23 cellular contexts compared by ENCODE assay signal in the genomic region with DNA sequence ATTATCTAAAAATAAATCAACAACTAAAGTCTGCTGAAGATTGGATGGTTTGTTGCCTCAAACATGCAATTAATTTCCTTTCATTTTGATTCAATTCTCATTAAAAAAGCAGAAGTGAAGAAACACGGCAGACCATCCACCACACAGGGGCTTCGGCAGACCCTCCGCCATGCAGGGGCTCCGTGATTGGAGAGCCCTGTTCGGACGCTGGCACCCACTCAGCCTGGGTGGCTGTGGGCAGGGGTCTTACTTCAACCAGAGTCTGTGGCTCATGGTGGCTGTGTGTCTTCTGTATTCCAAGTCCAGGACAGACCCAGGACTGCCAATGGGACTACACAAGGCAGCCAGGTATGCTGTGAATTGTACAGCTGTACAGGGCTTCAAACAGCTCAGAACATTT.
"Had no signal": no experiment of that assay in that cellular context is flagged by ENCODE, and none has a peak within 500 bp of the region (broad histone marks: within the 10 kb centered on the region; RNA-seq: fewer than 3 reads in every experiment).

No MANE protein-coding gene starts in this region.

- ATAC-seq: esophagus mucosa; left colon; lower lobe of right lung; mucosa of descending colon; naive thymus-derived CD4-positive, alpha-beta T cell; right cardiac atrium; stimulated activated memory B cell treated with anti-CD40 and anti-IgM and Interleukin-4, amounts not matched to agents 10 μg/mL and 1 μg/mL and 100 μg/mL, for 72 hours; stimulated activated naive CD8-positive, alpha-beta T cell treated with anti-CD3 and anti-CD28 coated beads, Interleukin-15, Interleukin-2, amounts not matched to agents 100 U/mL and 50 U/mL, for 24 hours had no signal

- H3K4me1 ChIP-seq: heart left ventricle, left ventricle myocardium inferior, prostate gland, testis had no signal

- H3K27ac ChIP-seq: epithelial cell of prostate, gastroesophageal sphincter, heart left ventricle, hepatocyte, left ventricle myocardium inferior, lower lobe of right lung, neural progenitor cell, prostate gland, testis, tibial artery had no signal

- H3K9me3 ChIP-seq: gastroesophageal sphincter, left ventricle myocardium inferior, lower lobe of right lung, mucosa of descending colon, prostate gland, sigmoid colon, testis, tibial artery had no signal

- H3K36me3 ChIP-seq: gastroesophageal sphincter, heart left ventricle, left ventricle myocardium inferior, lower lobe of right lung, neural progenitor cell, prostate gland, sigmoid colon, tibial artery had no signal

- H3K4me3 ChIP-seq: gastroesophageal sphincter, heart left ventricle, hepatocyte, left ventricle myocardium inferior, lower lobe of right lung, mucosa of descending colon, neural progenitor cell, prostate gland, sigmoid colon, testis, tibial artery had no signal

- H3K27me3 ChIP-seq: hepatocyte, neural progenitor cell, sigmoid colon, testis had no signal

- H3K9ac ChIP-seq: neural progenitor cell had no signal

- DNase-seq: cortex of kidney; effector CD4-positive, alpha-beta T cell; left colon; left ventricle myocardium inferior; lower lobe of right lung; mucosa of descending colon; naive thymus-derived CD4-positive, alpha-beta T cell; right cardiac atrium; sigmoid colon; stimulated activated CD4-positive, alpha-beta T cell treated with anti-CD3 and anti-CD28 coated beads, Interleukin-2, amount 100 ng/mL, for 24 hours; stimulated activated CD4-positive, alpha-beta T cell treated with anti-CD3 and anti-CD28 coated beads, Interleukin-4, amount 100 ng/mL, for 4 hours; stimulated activated naive CD8-positive, alpha-beta T cell treated with anti-CD3 and anti-CD28 coated beads, Interleukin-15, Interleukin-2, amounts not matched to agents 100 U/mL and 50 U/mL, for 24 hours; substantia nigra; testis; tibial artery had no signal
